Comparison of ENCODE assay signal across 31 cellular contexts in genomic region chr7:82434275-82435022, GRCh38. TPM values are rescaled to one million over a fixed set of nuclear protein-coding genes. Genes with fewer than 3 reads are reported as not detected.
"Had no signal": no experiment of that assay in that cellular context is flagged by ENCODE, and none has a peak within 500 bp of the region (broad histone marks: within the 10 kb centered on the region; RNA-seq: fewer than 3 reads in every experiment).

No MANE protein-coding gene starts in this region.

- H3K4me3 Mint-ChIP-seq: T-cell had no signal

- DNase-seq: MG63, NCI-H1048, NCI-H1092 treated with DMSO at 0.1 percent for 48 hours, NCI-H1105 treated with DMSO at 0.1 percent for 48 hours, NCI-H1417, NCI-H1436, NCI-H146, NCI-H1694, NCI-H187, NCI-H1930, NCI-H2029 treated with DMSO at 0.1 percent for 48 hours, NCI-H2081 treated with DMSO at 0.1 percent for 48 hours, NCI-H2107, NCI-H2171, NCI-H226, NCI-H446 treated with DMSO at 0.1 percent for 48 hours, NCI-H510A, NCI-H526, NCI-H69, NCI-H748 treated with DMSO at 0.1 percent for 48 hours, PC-3, Peyer's patch, Right ventricle myocardium superior, RPMI8226, SHP77 treated with DMSO at 0.1 percent for 48 hours, SJCRH30, T-cell had no signal

- H3K9me3 ChIP-seq: MG63, Peyer's patch, SJCRH30 had no signal

- H3K4me1 Mint-ChIP-seq: T-cell had no signal

- ATAC-seq: PC-3, SK-N-SH treated with all-trans-retinoic acid at 6 μM for 48 hours, T-cell had no signal

- H3K4me3 ChIP-seq: MG63, Peyer's patch, SJCRH30, SK-N-MC had no signal

- H3K27me3 Mint-ChIP-seq: T-cell had no signal

- H3K27ac Mint-ChIP-seq: T-cell had no signal

- H3K27me3 ChIP-seq: MG63, Peyer's patch, SJCRH30 had no signal

- H3K4me1 ChIP-seq: Peyer's patch had no signal

- H3K36me3 Mint-ChIP-seq: T-cell had no signal

- H3K27ac ChIP-seq: Peyer's patch, SJCRH30, SK-N-MC had no signal

- H3K36me3 ChIP-seq: MG63, Peyer's patch, SJCRH30 had no signal

RNA-seq across cellular contexts. Expression of gene CACNA2D1, which starts 9.1 kb away (rescaled TPM):
- total RNA-seq: OCI-LY7; T-helper 1 cell treated with Interleukin-12 subunit alpha and Interleukin-12 subunit beta and Interleukin-4 antibody, amounts not matched to agents 30 ng/mL and 1 ng/mL, for 36 hours had no signal
